ENCODE assay signal across 1 cellular context in genomic region chr11:5294342-5294995, GRCh38.
TF ChIP-seq lines count a peak whose summit lies in the region.

No MANE protein-coding gene starts in this region.

TF ChIP-seq in K562, 482 proteins besides CTCF, POLR2A, EP300 and RAD21:
- TF ChIP-seq POLR2G (IDR thresholded peaks at IDR 0.05; ENCODE audit: low read depth, low read length) (peak; percentile 61), RBM22 (IDR thresholded peaks at IDR 0.05; ENCODE audit: low read depth, low read length, poor library complexity, severe bottlenecking) (peak; percentile 77)
